In genomic region chr19:32837531-32837930, GRCh38 we compare ENCODE assay signal across 32 cellular contexts. TPM values are rescaled to one million over a fixed set of nuclear protein-coding genes. Genes with fewer than 3 reads are reported as not detected.
"Had no signal": no experiment of that assay in that cellular context is flagged by ENCODE, and none has a peak within 500 bp of the region (broad histone marks: within the 10 kb centered on the region; RNA-seq: fewer than 3 reads in every experiment).

No MANE protein-coding gene starts in this region.

- H3K27ac ChIP-seq: adrenal gland, body of pancreas, esophagus muscularis mucosa, gastroesophageal sphincter, heart right ventricle, WERI-Rb-1 had no signal

- H3K4me1 Mint-ChIP-seq: activated B cell treated with CpG ODN at 0.5 μM for 24 hours; activated CD4-positive, alpha-beta T cell treated with anti-CD3 and anti-CD28 coated beads, Interleukin-2, amount 10 ng/mL, durations not matched to agents 7 days and 5 days; T-helper 17 cell had no signal

- H3K4me3 ChIP-seq: adrenal gland, body of pancreas, esophagus muscularis mucosa, gastroesophageal sphincter, heart right ventricle had no signal

- H3K4me3 Mint-ChIP-seq: activated B cell treated with CpG ODN at 0.5 μM for 24 hours; activated CD4-positive, alpha-beta T cell treated with anti-CD3 and anti-CD28 coated beads, Interleukin-2, amount 10 ng/mL, durations not matched to agents 7 days and 5 days; activated naive CD4-positive, alpha-beta T cell treated with anti-CD3 and anti-CD28 coated beads for 36 hours; activated naive CD4-positive, alpha-beta T cell treated with anti-CD3 and anti-CD28 coated beads, Interleukin-2, amount 50 U/mL, for 24 hours; activated naive CD8-positive, alpha-beta T cell treated with anti-CD3 and anti-CD28 coated beads for 36 hours; activated naive CD8-positive, alpha-beta T cell treated with anti-CD3 and anti-CD28 coated beads, Interleukin-2, amount 50 U/mL, for 24 hours; activated T-cell treated with anti-CD3 and anti-CD28 coated beads, Interleukin-2, amount 50 U/mL, for 4 hours; activated T-helper 1 cell treated with anti-CD3 and anti-CD28 coated beads, Interleukin-12 subunit alpha, Interleukin-12 subunit beta, Interleukin-2, Interleukin-4 antibody, amounts not matched to agents 30 ng/mL and 10 ng/mL and 1 ng/mL, durations not matched to agents 14 hours and 24 hours and 36 hours; effector memory CD8-positive, alpha-beta T cell; T-helper 2 cell treated with Interferon-gamma antibody and Interleukin-4, amounts not matched to agents 5 μg/mL and 100 μg/mL, for 36 hours had no signal

- H3K36me3 ChIP-seq: adrenal gland, heart right ventricle, WERI-Rb-1 had no signal

- H3K9me3 ChIP-seq: adrenal gland, body of pancreas had no signal

- DNase-seq: activated B cell treated with CpG ODN at 0.5 μM for 24 hours; activated CD4-positive, alpha-beta T cell treated with anti-CD3 and anti-CD28 coated beads, Interleukin-2, amount 10 ng/mL, durations not matched to agents 7 days and 5 days; activated CD4-positive, alpha-beta T cell treated with anti-CD3 and anti-CD28 coated beads, Interleukin-2, amount 50 U/mL, for 4 hours; activated CD8-positive, alpha-beta memory T cell treated with anti-CD3 and anti-CD28 coated beads for 24 hours; activated gamma-delta T cell; activated naive CD4-positive, alpha-beta T cell treated with anti-CD3 and anti-CD28 coated beads for 36 hours; activated naive CD8-positive, alpha-beta T cell treated with anti-CD3 and anti-CD28 coated beads for 36 hours; activated naive CD8-positive, alpha-beta T cell treated with anti-CD3 and anti-CD28 coated beads, Interleukin-2, amount 50 U/mL, for 24 hours; activated T-cell treated with anti-CD3 and anti-CD28 coated beads, Interleukin-2, amount 50 U/mL, for 4 hours; amygdala; aorta; body of pancreas; cortex of kidney; dermis blood vessel endothelial cell; effector CD4-positive, alpha-beta T cell; effector memory CD8-positive, alpha-beta T cell; erythroblast; foreskin melanocyte; heart right ventricle; T-helper 1 cell; T-helper 17 cell; T1000; WERI-Rb-1 had no signal

- H3K4me1 ChIP-seq: adrenal gland, body of pancreas, gastroesophageal sphincter, heart right ventricle had no signal

- H3K27me3 Mint-ChIP-seq: activated B cell treated with CpG ODN at 0.5 μM for 24 hours; activated CD4-positive, alpha-beta T cell treated with anti-CD3 and anti-CD28 coated beads, Interleukin-2, amount 10 ng/mL, durations not matched to agents 7 days and 5 days; activated naive CD4-positive, alpha-beta T cell treated with anti-CD3 and anti-CD28 coated beads, Interleukin-2, amount 50 U/mL, for 24 hours; activated naive CD8-positive, alpha-beta T cell treated with anti-CD3 and anti-CD28 coated beads for 36 hours; activated naive CD8-positive, alpha-beta T cell treated with anti-CD3 and anti-CD28 coated beads, Interleukin-2, amount 50 U/mL, for 24 hours; T-helper 17 cell had no signal

- H3K9me3 Mint-ChIP-seq: activated naive CD4-positive, alpha-beta T cell treated with anti-CD3 and anti-CD28 coated beads, Interleukin-2, amount 50 U/mL, for 24 hours had no signal

- H3K27ac Mint-ChIP-seq: activated B cell treated with CpG ODN at 0.5 μM for 24 hours; activated CD4-positive, alpha-beta T cell treated with anti-CD3 and anti-CD28 coated beads, Interleukin-2, amount 10 ng/mL, durations not matched to agents 7 days and 5 days; activated naive CD4-positive, alpha-beta T cell treated with anti-CD3 and anti-CD28 coated beads for 36 hours; activated naive CD4-positive, alpha-beta T cell treated with anti-CD3 and anti-CD28 coated beads, Interleukin-2, amount 50 U/mL, for 24 hours; activated naive CD8-positive, alpha-beta T cell treated with anti-CD3 and anti-CD28 coated beads for 36 hours; activated naive CD8-positive, alpha-beta T cell treated with anti-CD3 and anti-CD28 coated beads, Interleukin-2, amount 50 U/mL, for 24 hours; activated T-helper 1 cell treated with anti-CD3 and anti-CD28 coated beads, Interleukin-12 subunit alpha, Interleukin-12 subunit beta, Interleukin-2, Interleukin-4 antibody, amounts not matched to agents 30 ng/mL and 10 ng/mL and 1 ng/mL, durations not matched to agents 14 hours and 24 hours and 36 hours; effector memory CD8-positive, alpha-beta T cell; T-helper 17 cell; T-helper 2 cell treated with Interferon-gamma antibody and Interleukin-4, amounts not matched to agents 5 μg/mL and 100 μg/mL, for 36 hours had no signal

- ATAC-seq: activated CD4-positive, CD25-positive, alpha-beta regulatory T cell treated with anti-CD3 and anti-CD28 coated beads, Interleukin-2, amount 50 U/mL, for 24 hours; activated naive CD8-positive, alpha-beta T cell treated with anti-CD3 and anti-CD28 coated beads, Interleukin-2, amount 50 U/mL, for 24 hours; activated T-cell treated with anti-CD3 and anti-CD28 coated beads, Interleukin-2, amount 50 U/mL, for 4 hours; body of pancreas; effector memory CD8-positive, alpha-beta T cell; gastroesophageal sphincter; heart right ventricle; T-helper 17 cell had no signal

- H3K27me3 ChIP-seq: adrenal gland, body of pancreas, esophagus muscularis mucosa, gastroesophageal sphincter, heart right ventricle had no signal

RNA-seq across cellular contexts. Expression of gene SLC7A9, which starts 32.0 kb away (rescaled TPM):
- total RNA-seq: activated naive CD4-positive, alpha-beta T cell treated with anti-CD3 and anti-CD28 coated beads for 36 hours; activated naive CD8-positive, alpha-beta T cell treated with anti-CD3 and anti-CD28 coated beads for 36 hours; activated T-cell treated with anti-CD3 and anti-CD28 coated beads, Interleukin-2, amount 50 U/mL, for 4 hours; body of pancreas; dermis blood vessel endothelial cell; fibroblast of villous mesenchyme; glomerular endothelial cell had no signal
